30 cellular contexts compared by ENCODE assay signal in genomic region chr2:31259075-31259474, GRCh38.
"Had no signal": no experiment of that assay in that cellular context is flagged by ENCODE, and none has a peak within 500 bp of the region (broad histone marks: within the 10 kb centered on the region; RNA-seq: fewer than 3 reads in every experiment).

No MANE protein-coding gene starts in this region.

- H3K27me3 ChIP-seq: esophagus squamous epithelium, heart right ventricle, left lung, neural progenitor cell, testis, tibial artery had no signal

- H3K27me3 Mint-ChIP-seq: effector memory CD8-positive, alpha-beta T cell; naive thymus-derived CD4-positive, alpha-beta T cell; progenitor cell of endocrine pancreas; type B pancreatic cell had no signal

- H3K4me3 Mint-ChIP-seq: effector memory CD8-positive, alpha-beta T cell; naive thymus-derived CD4-positive, alpha-beta T cell; nephron; neural progenitor cell; type B pancreatic cell had no signal

- H3K4me3 ChIP-seq: esophagus squamous epithelium, heart right ventricle, left lung, neural progenitor cell, smooth muscle cell, testis, tibial artery had no signal

- H3K36me3 ChIP-seq: left lung, neural progenitor cell had no signal

- H3K4me2 ChIP-seq: neural progenitor cell, smooth muscle cell had no signal

- H3K9me3 Mint-ChIP-seq: effector memory CD8-positive, alpha-beta T cell; naive thymus-derived CD4-positive, alpha-beta T cell; nephron; neural progenitor cell; type B pancreatic cell had no signal

- H3K27ac ChIP-seq: esophagus squamous epithelium, heart right ventricle, left lung, neural progenitor cell, parathyroid adenoma, testis, tibial artery had no signal

- ATAC-seq: effector memory CD8-positive, alpha-beta T cell; heart right ventricle; left cardiac atrium; left lung; naive thymus-derived CD4-positive, alpha-beta T cell; sciatic nerve; stimulated activated naive CD8-positive, alpha-beta T cell treated with anti-CD3 and anti-CD28 coated beads, Interleukin-15, Interleukin-2, amounts not matched to agents 100 U/mL and 50 U/mL, for 24 hours had no signal

- DNase-seq: cortex of kidney; effector memory CD8-positive, alpha-beta T cell; erythroblast; esophagus squamous epithelium; foreskin melanocyte; glutamatergic neuron; heart right ventricle; hippocampal formation; left cardiac atrium; left lung; mesendoderm; midbrain; naive thymus-derived CD4-positive, alpha-beta T cell; stimulated activated CD4-positive, alpha-beta T cell treated with anti-CD3 and anti-CD28 coated beads, Interleukin-12 subunit alpha, Interleukin-12 subunit beta, amount 100 ng/mL, for 4 hours; stimulated activated CD4-positive, alpha-beta T cell treated with anti-CD3 and anti-CD28 coated beads, Interleukin-1b, Interleukin-23, amount 100 ng/mL, for 48 hours; stimulated activated CD4-positive, alpha-beta T cell treated with anti-CD3 and anti-CD28 coated beads, Interleukin-4, amount 100 ng/mL, for 1 hour; stimulated activated CD8-positive, alpha-beta memory T cell treated with anti-CD3 and anti-CD28 coated beads, Interleukin-4, amount 100 ng/mL, for 48 hours; stimulated activated naive CD8-positive, alpha-beta T cell treated with anti-CD3 and anti-CD28 coated beads, Interleukin-15, Interleukin-2, amounts not matched to agents 100 U/mL and 50 U/mL, for 24 hours; substantia nigra; testis; tibial artery had no signal

- H3K79me2 ChIP-seq: parathyroid adenoma had no signal

- H3K4me1 ChIP-seq: left lung, parathyroid adenoma, testis had no signal

- H2AFZ ChIP-seq: neural progenitor cell, parathyroid adenoma had no signal

- H3K9ac ChIP-seq: neural progenitor cell, parathyroid adenoma had no signal

- H3K27ac Mint-ChIP-seq: effector memory CD8-positive, alpha-beta T cell; naive thymus-derived CD4-positive, alpha-beta T cell; nephron; neural progenitor cell; progenitor cell of endocrine pancreas; type B pancreatic cell had no signal

- FAIRE-seq: endometrium, islet of Langerhans had no signal

- H3K9me3 ChIP-seq: esophagus squamous epithelium, heart right ventricle, left lung, testis, tibial artery had no signal
